1 cellular context compared by ENCODE assay signal in the genomic region with DNA sequence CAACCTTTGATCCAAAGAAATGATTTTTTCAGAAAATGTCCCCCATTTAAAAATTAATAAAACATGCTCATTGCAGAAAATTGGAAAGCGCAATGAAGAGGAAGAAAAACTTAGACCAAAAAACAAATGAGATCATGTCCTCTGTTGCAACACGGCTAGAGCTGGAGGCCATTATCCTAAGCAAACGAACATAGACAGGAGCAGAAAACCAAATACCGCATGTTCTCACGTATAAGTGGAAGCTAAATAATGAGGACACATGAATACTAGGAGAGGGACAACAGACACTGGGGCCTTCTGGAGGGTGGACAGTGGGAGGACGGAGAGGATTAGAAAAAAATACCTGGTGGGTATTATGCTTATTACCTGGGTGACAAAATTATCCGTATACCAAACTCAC.
TF ChIP-seq lines count a peak whose summit lies in the region.

No MANE protein-coding gene starts in this region.

TF ChIP-seq in HCT116, 20 proteins besides CTCF, POLR2A, EP300 and RAD21 (continued from another document):
- TF ChIP-seq, protein P1, sequence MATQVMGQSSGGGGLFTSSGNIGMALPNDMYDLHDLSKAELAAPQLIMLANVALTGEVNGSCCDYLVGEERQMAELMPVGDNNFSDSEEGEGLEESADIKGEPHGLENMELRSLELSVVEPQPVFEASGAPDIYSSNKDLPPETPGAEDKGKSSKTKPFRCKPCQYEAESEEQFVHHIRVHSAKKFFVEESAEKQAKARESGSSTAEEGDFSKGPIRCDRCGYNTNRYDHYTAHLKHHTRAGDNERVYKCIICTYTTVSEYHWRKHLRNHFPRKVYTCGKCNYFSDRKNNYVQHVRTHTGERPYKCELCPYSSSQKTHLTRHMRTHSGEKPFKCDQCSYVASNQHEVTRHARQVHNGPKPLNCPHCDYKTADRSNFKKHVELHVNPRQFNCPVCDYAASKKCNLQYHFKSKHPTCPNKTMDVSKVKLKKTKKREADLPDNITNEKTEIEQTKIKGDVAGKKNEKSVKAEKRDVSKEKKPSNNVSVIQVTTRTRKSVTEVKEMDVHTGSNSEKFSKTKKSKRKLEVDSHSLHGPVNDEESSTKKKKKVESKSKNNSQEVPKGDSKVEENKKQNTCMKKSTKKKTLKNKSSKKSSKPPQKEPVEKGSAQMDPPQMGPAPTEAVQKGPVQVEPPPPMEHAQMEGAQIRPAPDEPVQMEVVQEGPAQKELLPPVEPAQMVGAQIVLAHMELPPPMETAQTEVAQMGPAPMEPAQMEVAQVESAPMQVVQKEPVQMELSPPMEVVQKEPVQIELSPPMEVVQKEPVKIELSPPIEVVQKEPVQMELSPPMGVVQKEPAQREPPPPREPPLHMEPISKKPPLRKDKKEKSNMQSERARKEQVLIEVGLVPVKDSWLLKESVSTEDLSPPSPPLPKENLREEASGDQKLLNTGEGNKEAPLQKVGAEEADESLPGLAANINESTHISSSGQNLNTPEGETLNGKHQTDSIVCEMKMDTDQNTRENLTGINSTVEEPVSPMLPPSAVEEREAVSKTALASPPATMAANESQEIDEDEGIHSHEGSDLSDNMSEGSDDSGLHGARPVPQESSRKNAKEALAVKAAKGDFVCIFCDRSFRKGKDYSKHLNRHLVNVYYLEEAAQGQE (IDR thresholded peaks at IDR 0.05; ENCODE audit: low read depth): no peak
- TF ChIP-seq JUND (IDR thresholded peaks at IDR 0.05): no peak
